9 cellular contexts compared by ENCODE assay signal in the genomic region with DNA sequence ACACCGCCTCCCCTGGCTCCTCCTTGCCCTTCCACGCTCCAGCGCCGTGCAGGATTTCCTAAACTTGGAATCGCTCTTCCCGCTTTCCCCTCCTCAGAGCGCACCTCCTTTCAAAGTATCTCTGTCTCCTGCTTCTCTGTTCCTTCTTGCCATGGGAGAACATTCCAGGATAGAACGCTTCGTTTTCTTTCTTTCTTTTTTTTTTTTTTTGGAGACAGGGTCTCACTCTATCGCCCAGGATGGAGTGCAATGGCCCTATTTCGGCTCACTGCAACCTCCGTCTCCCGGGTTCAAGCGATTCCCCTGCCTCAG. TPM values are rescaled to one million over a fixed set of nuclear protein-coding genes. Genes with fewer than 3 reads are reported as not detected.
DNase-seq lines count a peak whose midpoint lies in the region; ATAC-seq, FAIRE-seq and TF ChIP-seq lines count a peak whose summit lies in the region.
"Had no signal": no experiment of that assay in that cellular context is flagged by ENCODE, and none has a peak within 500 bp of the region (broad histone marks: within the 10 kb centered on the region; RNA-seq: fewer than 3 reads in every experiment).

No MANE protein-coding gene starts in this region.

- TF ChIP-seq CTCF in C4-2B (conservative IDR thresholded peaks at IDR 0.05) (no peak), OCI-LY1 (IDR thresholded peaks at IDR 0.05; ENCODE audit: low read length) (no peak), H1 (IDR thresholded peaks at IDR 0.05; ENCODE audit: control extremely low read depth in 1 of 3, insufficient read depth in 1 of 3, low read depth in 1 of 3, low read length in 3 of 3) (no peak), neural crest cell (conservative IDR thresholded peaks at IDR 0.05) (no peak), GM10266 (IDR thresholded peaks at IDR 0.05; ENCODE audit: control insufficient read depth, insufficient read depth, low read depth, missing control alignments) (no peak)

- peak overlapping the region; percentile 100 for H3K4ac ChIP-seq in H1 (replicated peaks; ENCODE audit: insufficient read length, low read depth, low read length)

- POLR2A ChIA-PET in H1 (lab: Charles Lee; ENCODE audit: partially characterized antibody), result interaction anchor here (0.6 to 4.3 kb wide), 10 partner anchors 9 to 273 kb away, joined by 3 to 22 read pairs (median 4); a partner anchor contains a TSS

- no peak for ATAC-seq in GM18511 (IDR thresholded peaks at IDR 0.05; ENCODE audit: unreplicated experiment)
- ATAC-seq in GM19035 (IDR thresholded peaks at IDR 0.05; ENCODE audit: unreplicated experiment), result no peak

- H3K23me2 ChIP-seq in H1 (ENCODE audit: low read depth, low read length), result peaks cover 7% of the 10 kb centered on the region

- DNase-seq in H1 (ENCODE audit: low read depth in 1 of 2, low spot score in 2 of 2), result no peak
- DNase-seq in neural crest cell (ENCODE audit: low read depth, low spot score), result no peak
- DNase-seq in stimulated activated CD4-positive, alpha-beta T cell treated with anti-CD3 and anti-CD28 coated beads, Interleukin-4, amount 100 ng/mL, for 1 hour, result no peak
- DNase-seq in GM10266 (ENCODE audit: extremely low spot score), result no peak

- CTCF ChIA-PET in H1 (lab: Charles Lee; ENCODE audit: partially characterized antibody), result interaction anchor here (0.8 kb wide), 1 partner anchor 23 kb away, joined by 3 read pairs; no protein-coding TSS in a partner anchor

- no peak overlapping the region; the same call in 1 of the 2 replicates for H2AK5ac ChIP-seq in H1 (ENCODE audit: low read depth, low read length)

- no peak overlapping the region for H2BK15ac ChIP-seq in H1 (ENCODE audit: low read length)

- H3K27me3 ChIP-seq in OCI-LY1 (ENCODE audit: insufficient read depth, low read length), result no peaks in the 10 kb centered on the region
- H3K27me3 ChIP-seq in H1 (replicated peaks in 1 of 4; ENCODE audit: control insufficient read depth in 3 of 4, extremely low read depth in 1 of 4, insufficient read depth in 3 of 4, low read length in 3 of 4), result no peaks in the 10 kb centered on the region

- H3K9me2 ChIP-seq in OCI-LY1 (ENCODE audit: low read depth, low read length), result no peaks in the 10 kb centered on the region

- H3K79me1 ChIP-seq in H1 (ENCODE audit: low read depth, low read length), result peaks cover 4% of the 10 kb centered on the region; the same call in 1 of the 2 replicates

- 4% methylated on average over 8 of the region's 14 CpGs; no CpG with 5 or more reads in 1 of the 2 experiments for WGBS in H1 (ENCODE audit: extremely low coverage in 1 of 2, insufficient coverage in 1 of 2, insufficient read length in 1 of 2, insufficient replicate concordance in 2 of 2, low coverage in 1 of 2, low lambda C conversion rate in 2 of 2, missing lambda C conversion rate in 1 of 2), 2 experiments

- H3K36me3 ChIP-seq in OCI-LY1 (ENCODE audit: insufficient read depth, low read length) (peaks cover 28% of the 10 kb centered on the region; the same call in 1 of the 2 replicates), H1 (ENCODE audit: control insufficient read depth in 2 of 4, insufficient read depth in 4 of 4, low read length in 3 of 4) (peaks cover 0 to 4% (median 2%) of the 10 kb centered on the region in 4 experiments; a peak in 3 of 8 replicates)

- peak overlapping the region; percentile 90; the same call in 1 of the 2 replicates for H2BK12ac ChIP-seq in H1 (ENCODE audit: low read depth, low read length)

- peak overlapping the region; percentile 100 for H3K14ac ChIP-seq in H1 (ENCODE audit: insufficient read length)

- H3K9me3 ChIP-seq in OCI-LY1 (ENCODE audit: low read length) (no peaks in the 10 kb centered on the region), H1 (ENCODE audit: insufficient read depth in 2 of 2, low read depth in 1 of 2, low read length in 1 of 2) (no peaks in the 10 kb centered on the region)

- no peak for FAIRE-seq in H1 (lab: Jason Lieb, UNC)
- FAIRE-seq: RCC 7860 had no signal

- H4K20me1 ChIP-seq in OCI-LY1 (ENCODE audit: insufficient read depth, low read length) (no peaks in the 10 kb centered on the region), H1 (replicated peaks in 1 of 2; ENCODE audit: control insufficient read depth in 1 of 2, insufficient read depth in 2 of 2, low read length in 2 of 2) (no peaks in the 10 kb centered on the region)

- no peak for TF ChIP-seq EP300 in H1 (IDR thresholded peaks at IDR 0.05; ENCODE audit: borderline replicate concordance in 1 of 2, low read depth in 2 of 2, low read length in 2 of 2)

- H2BK120ac ChIP-seq in H1 (replicated peaks; ENCODE audit: low read depth, low read length), result peak overlapping the region; percentile 87

- H3K23ac ChIP-seq in H1 (ENCODE audit: insufficient read length), result peak overlapping the region; percentile 92

- H4K5ac ChIP-seq in H1 (ENCODE audit: insufficient read length, low read depth, low read length), result peak overlapping the region; percentile 98

- peaks cover 7% of the 10 kb centered on the region for H3K27me3 Mint-ChIP-seq in neural crest cell (ENCODE audit: low read depth)

- peak overlapping the region; percentile 96 for H3K4me3 Mint-ChIP-seq in neural crest cell

- H2AFZ ChIP-seq in OCI-LY1 (ENCODE audit: low read length) (peak overlapping the region; percentile 91), H1 (ENCODE audit: low read length) (peak overlapping the region; percentile 91; the same call in 1 of the 2 replicates)

- peak overlapping the region; percentile 96; the same call in 1 of the 2 replicates for H2BK5ac ChIP-seq in H1 (ENCODE audit: low read depth, low read length)

- H3K27ac Mint-ChIP-seq in neural crest cell (ENCODE audit: unreplicated experiment), result peak overlapping the region; percentile 98

- H3K9ac ChIP-seq in OCI-LY1 (ENCODE audit: low read length), result peak overlapping the region; percentile 87
- H3K9ac ChIP-seq in H1 (replicated peaks in 1 of 4; ENCODE audit: extremely low read depth in 1 of 4, low read depth in 3 of 4, low read length in 3 of 4), result peak overlapping the region; percentile 94 to 98 (median 96)

- H4K91ac ChIP-seq in H1 (replicated peaks; ENCODE audit: insufficient read length, low read length), result peak overlapping the region; percentile 96

- H3F3A ChIP-seq in OCI-LY1 (ENCODE audit: insufficient read depth, low read length), result 0 out of 2 replicates have a peak, but pooled peaks cover 2% of the 10 kb centered on the region

- H3K4me1 ChIP-seq in OCI-LY1 (ENCODE audit: insufficient read depth, low read length, severe bottlenecking) (peaks cover 25% of the 10 kb centered on the region), H1 (replicated peaks in 1 of 4; ENCODE audit: control insufficient read depth in 3 of 4, insufficient read depth in 4 of 4, low read length in 3 of 4) (no peaks in the 10 kb centered on the region; a peak in 1 of 7 replicates)

- H3K18ac ChIP-seq in H1 (ENCODE audit: extremely low read depth, low read length), result peak overlapping the region; percentile 99

- H3K27ac ChIP-seq in C4-2B (peak overlapping the region; percentile 89), OCI-LY1 (ENCODE audit: low read depth, low read length, poor library complexity, severe bottlenecking) (no peak overlapping the region), H1 (ENCODE audit: low read depth, low read length) (peak overlapping the region; percentile 95; the same call in 1 of the 2 replicates)

- H4K8ac ChIP-seq in H1 (ENCODE audit: extremely low read depth, insufficient read depth, low read length), result peak overlapping the region; percentile 98; the same call in 1 of the 2 replicates

- H3K79me2 ChIP-seq in OCI-LY1 (ENCODE audit: insufficient read depth, low read length) (peaks cover 41% of the 10 kb centered on the region), H1 (ENCODE audit: control insufficient read depth in 1 of 2, insufficient read depth in 2 of 2, low read length in 2 of 2) (peaks cover 37 to 43% of the 10 kb centered on the region in 2 experiments)

- H3K56ac ChIP-seq in H1 (replicated peaks; ENCODE audit: insufficient read length, low read depth, low read length), result peak overlapping the region; percentile 97

- no peak overlapping the region for H2BK20ac ChIP-seq in H1 (ENCODE audit: low read length)

- no peaks in the 10 kb centered on the region for H3K36me3 Mint-ChIP-seq in neural crest cell (ENCODE audit: low read depth)

- H3K4me3 ChIP-seq in OCI-LY1 (ENCODE audit: low read depth, low read length, poor library complexity, severe bottlenecking) (peak overlapping the region; percentile 93), H1 (ENCODE audit: extremely low read depth in 1 of 4, insufficient read depth in 2 of 4, low read depth in 3 of 4, low read length in 4 of 4) (peak overlapping the region; percentile 90 to 99 (median 96))

- H3K4me2 ChIP-seq in OCI-LY1 (ENCODE audit: low read length) (peak overlapping the region; percentile 98), H1 (ENCODE audit: insufficient read depth in 1 of 2, low read depth in 2 of 2, low read length in 2 of 2) (peak overlapping the region; percentile 92 to 98)

- no peak for TF ChIP-seq POLR2A in H1 (IDR thresholded peaks at IDR 0.05; ENCODE audit: control extremely low read depth in 1 of 2, low read depth in 2 of 2, low read length in 2 of 2)

- no peak for TF ChIP-seq RAD21 in H1 (IDR thresholded peaks at IDR 0.05 in 1 of 2, conservative IDR thresholded peaks at IDR 0.05 in 1 of 2; ENCODE audit: low read depth in 2 of 2, low read length in 2 of 2)

- peaks cover 25% of the 10 kb centered on the region for H3K4me1 Mint-ChIP-seq in neural crest cell

- no peaks in the 10 kb centered on the region for H3K9me3 Mint-ChIP-seq in neural crest cell

TF ChIP-seq in H1, 55 proteins besides CTCF, POLR2A, EP300 and RAD21:
- TF ChIP-seq KDM4A (IDR thresholded peaks at IDR 0.05; ENCODE audit: low read depth, low read length, severe bottlenecking) (peak; percentile 68), TEAD4 (IDR thresholded peaks at IDR 0.05; ENCODE audit: low read depth, low read length) (no peak)

RNA-seq across cellular contexts. Expression of a gene that starts 0.6 kb away (rescaled TPM):
- total RNA-seq in H1 (2021; fragmentation: NEBNext Ultra II Directional; extraction: Animal tissue kit (Norgen Biotek cat#: 25700)), result 33.3 and 35.5 TPM in 2 replicates
- polyA plus RNA-seq in H1 (2011; rRNA removed), result 7.3 and 11.9 TPM in 2 replicates
- polyA plus RNA-seq in H1 (2011; cell fraction: cytosol; rRNA removed), result 13.2 TPM
- 8.8 TPM for polyA plus RNA-seq in H1 (2011; cell fraction: nucleus; rRNA removed)
- 8.2 to 17.2 TPM (median 11.7 TPM) in 4 replicates for polyA plus RNA-seq in H1 (2012, experiment 1 of 2)
- 0.89 TPM for polyA plus RNA-seq in H1 (2012, experiment 2 of 2)
- polyA plus RNA-seq in H1 (2013, experiment 1 of 2), result 16.3 TPM
- 14.2 TPM for polyA plus RNA-seq in H1 (2013, experiment 2 of 2)
- polyA minus RNA-seq in H1 (2011; rRNA and poly(A)+ RNA removed), result 38.8 and 55.6 TPM in 2 replicates
- 50.1 TPM for polyA minus RNA-seq in H1 (2011; cell fraction: cytosol; rRNA and poly(A)+ RNA removed)
- 36.9 TPM for polyA minus RNA-seq in H1 (2011; cell fraction: nucleus; rRNA and poly(A)+ RNA removed)
- 26.1 and 26.5 TPM in 2 replicates for total RNA-seq in neural crest cell
